In the genomic region with DNA sequence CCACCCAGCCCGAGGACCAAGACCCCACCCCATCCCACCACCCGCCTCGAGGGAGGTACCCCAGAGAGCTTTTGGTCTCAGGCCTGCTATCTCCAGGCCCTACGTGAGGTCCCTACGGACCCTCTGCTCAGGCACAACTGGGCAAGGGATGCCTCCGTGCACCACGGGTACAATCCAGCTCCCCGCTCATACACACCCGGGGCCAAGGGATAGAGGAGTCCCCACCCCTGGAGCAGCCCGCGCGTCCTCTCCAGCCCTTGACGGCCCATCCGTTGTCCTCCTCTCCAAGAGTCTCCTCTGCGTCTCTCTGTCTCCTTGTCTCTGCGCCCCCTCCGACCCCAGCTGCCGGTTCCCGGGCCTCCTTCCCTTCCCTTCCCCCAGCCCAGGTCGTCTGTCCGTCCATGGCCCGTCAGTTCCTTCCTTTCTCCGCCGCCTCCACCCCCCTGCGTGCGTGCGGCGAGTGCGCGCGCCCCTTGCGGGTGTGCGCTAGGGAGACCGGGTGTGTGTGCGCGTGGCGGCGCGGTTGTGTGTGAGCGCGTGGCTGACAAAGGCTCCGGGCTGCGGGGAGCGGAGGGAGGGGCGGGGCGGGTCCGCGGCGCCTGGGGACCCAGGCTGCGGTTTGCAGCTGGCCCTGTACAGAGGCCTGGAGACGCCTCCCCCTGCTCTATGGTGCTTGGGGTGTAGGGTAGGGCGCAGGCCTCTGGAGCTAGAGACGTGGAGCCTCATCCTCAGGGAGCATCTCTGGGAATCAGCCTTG, we compare ENCODE assay signal across 8 cellular contexts. TPM values are rescaled to one million over a fixed set of nuclear protein-coding genes. Genes with fewer than 3 reads are reported as not detected.
A peak's percentile ranks its signal among the peaks of the same experiment; 100 is the strongest.
DNase-seq lines count a peak whose midpoint lies in the region; ATAC-seq and TF ChIP-seq lines count a peak whose summit lies in the region.

No MANE protein-coding gene starts in this region.

- WGBS in iPS DF 6.9 (ENCODE audit: insufficient coverage, insufficient read length): no CpG with 5 or more reads among the region's 53 CpGs

- H3K4me1 ChIP-seq in cardiac muscle cell (ENCODE audit: low read depth) (no peaks in the 10 kb centered on the region), iPS DF 6.9 (ENCODE audit: control insufficient read depth, insufficient read depth, low read length) (peaks cover 2% of the 10 kb centered on the region)

- no peak overlapping the region for H3K27ac ChIP-seq in cardiac muscle cell
- H3K27ac ChIP-seq in iPS DF 6.9 (ENCODE audit: low read length): no peak overlapping the region

- peak overlapping the region; percentile 13 for H3K4me3 ChIP-seq in cardiac muscle cell
- H3K4me3 ChIP-seq in iPS DF 6.9 (ENCODE audit: low read length): peak overlapping the region; percentile 35; the same call in 1 of the 2 replicates

- DNase-seq in cardiac muscle cell (ENCODE audit: low read depth in 1 of 2, low spot score in 1 of 2) (no peak), Right ventricle myocardium inferior (ENCODE audit: missing footprints) (no peak), activated gamma-delta T cell (lab: John Stamatoyannopoulos, UW) (peak; percentile 26), iPS DF 6.9 (ENCODE audit: low read depth, low spot score) (no peak), sciatic nerve (ENCODE audit: low spot score) (peak; percentile 47), SHP77 (lab: John Stamatoyannopoulos, UW) (no peak), NCI-H1436 (lab: John Stamatoyannopoulos, UW) (no peak)

- H3K36me3 ChIP-seq in cardiac muscle cell (no peaks in the 10 kb centered on the region), iPS DF 6.9 (ENCODE audit: control insufficient read depth, insufficient read depth, low read length) (no peaks in the 10 kb centered on the region)

- H3K27me3 ChIP-seq in cardiac muscle cell (peaks cover 69% of the 10 kb centered on the region), iPS DF 6.9 (ENCODE audit: control insufficient read depth, insufficient read depth, low read length) (peaks cover 21% of the 10 kb centered on the region)

- TF ChIP-seq CTCF in cardiac muscle cell (IDR thresholded peaks at IDR 0.05; ENCODE audit: low read depth, low read length): no peak

- H3K9me3 ChIP-seq in cardiac muscle cell (ENCODE audit: low read depth) (no peaks in the 10 kb centered on the region), iPS DF 6.9 (ENCODE audit: control insufficient read depth, insufficient read depth, low read length) (no peaks in the 10 kb centered on the region)

- ATAC-seq in Right ventricle myocardium inferior (no peak), sciatic nerve (peak; percentile 11), HG02623 (IDR thresholded peaks at IDR 0.05; ENCODE audit: unreplicated experiment) (no peak)

- intact Hi-C loops in Right ventricle myocardium inferior (cut with DNase I) (loop anchor here (2.0 kb wide), 1 partner anchor 37 kb away; no protein-coding TSS in a partner anchor), sciatic nerve (cut with DNase I) (no loop called here)

RNA-seq across cellular contexts. Expression of a gene that starts 0.9 kb away (rescaled TPM):
- total RNA-seq in cardiac muscle cell (1.0 and 3.5 TPM in 2 replicates), Right ventricle myocardium inferior (12.4 TPM), sciatic nerve (31.6 TPM)
- 1.6 and 1.7 TPM in 2 replicates for polyA plus RNA-seq in cardiac muscle cell

RNA-seq across cellular contexts. Expression of a gene that starts 55.6 kb away (rescaled TPM):
- total RNA-seq in cardiac muscle cell (47.4 and 57.1 TPM in 2 replicates), Right ventricle myocardium inferior (19.2 TPM), sciatic nerve (45.1 TPM)
- 51.5 and 69.3 TPM in 2 replicates for polyA plus RNA-seq in cardiac muscle cell

Comparison
In these comparisons a context has a peak if more than half of its experiments do, and no peak if none do; other contexts are left out.
1. DNase-seq: peak in activated gamma-delta T cell (single experiment) and sciatic nerve (single experiment); none in cardiac muscle cell (0 of 2), Right ventricle myocardium inferior (single experiment), iPS DF 6.9 (single experiment), SHP77 (0 of 2) and NCI-H1436 (single experiment).